Comparison of ENCODE assay signal across 20 cellular contexts in genomic region chr5:133531634-133532033, GRCh38.
A peak's percentile ranks its signal among the peaks of the same experiment; 100 is the strongest.
DNase-seq lines count a peak whose midpoint lies in the region; ATAC-seq, FAIRE-seq and TF ChIP-seq lines count a peak whose summit lies in the region.
"Had no signal": no experiment of that assay in that cellular context is flagged by ENCODE, and none has a peak within 500 bp of the region (broad histone marks: within the 10 kb centered on the region; RNA-seq: fewer than 3 reads in every experiment).

No MANE protein-coding gene starts in this region.

- H3K9me1 ChIP-seq in keratinocyte (ENCODE audit: control insufficient read depth, extremely low read depth, insufficient read depth, low read length) = no peaks in the 10 kb centered on the region

- H3K4me2 ChIP-seq in keratinocyte (ENCODE audit: control insufficient read depth, extremely low read depth, insufficient read depth, low read depth, low read length) = no peak overlapping the region
- H3K4me2 ChIP-seq: SK-N-SH had no signal

- WGBS in testis, 2 donors = 45 to 51% methylated on average over 5 of the region's 5 CpGs

- no peaks in the 10 kb centered on the region for H3K9me3 Mint-ChIP-seq in T-helper 1 cell treated with Interleukin-12 subunit alpha and Interleukin-12 subunit beta and Interleukin-4 antibody, amounts not matched to agents 30 μg/mL and 1 μg/mL, for 36 hours

- peak; percentile 23 for FAIRE-seq in keratinocyte (lab: Jason Lieb, UNC)

- no peaks in the 10 kb centered on the region for H4K20me1 ChIP-seq in keratinocyte (ENCODE audit: control insufficient read depth, extremely low read depth, insufficient read depth, low read length)

- H3K4me1 ChIP-seq in keratinocyte (ENCODE audit: control insufficient read depth, extremely low read depth, insufficient read depth, low read length) = no peaks in the 10 kb centered on the region
- H3K4me1 ChIP-seq in testis = no peaks in the 10 kb centered on the region
- H3K4me1 ChIP-seq: adrenal gland, gastrocnemius medialis had no signal

- intact Hi-C loops in testis (cut with DNase I; ENCODE audit: low total_unique reads) = no loop called here

- dilution Hi-C loops in keratinocyte (cut with MboI; ENCODE audit: extremely low pct_ligation_motif_present, low sequenced_read_pairs) = no loop called here

- TF ChIP-seq CTCF in brain microvascular endothelial cell (IDR thresholded peaks at IDR 0.05; ENCODE audit: low read depth, low read length, missing control alignments) = no peak
- TF ChIP-seq CTCF in keratinocyte (optimal IDR thresholded peaks at IDR 0.05 in 1 of 3, IDR thresholded peaks at IDR 0.05 in 1 of 3, conservative IDR thresholded peaks at IDR 0.05 in 1 of 3; ENCODE audit: extremely low read depth in 1 of 3, insufficient read depth in 2 of 3, low read length in 3 of 3) = no peak
- no peak for TF ChIP-seq CTCF in testis (IDR thresholded peaks at IDR 0.05)

- no peak overlapping the region for H3K4me3 ChIP-seq in brain microvascular endothelial cell (ENCODE audit: low read depth, low read length)
- H3K4me3 ChIP-seq in keratinocyte (ENCODE audit: control insufficient read depth in 2 of 3, extremely low read depth in 1 of 3, insufficient read depth in 2 of 3, low read depth in 1 of 3, low read length in 3 of 3) = no peak overlapping the region
- no peak overlapping the region for H3K4me3 ChIP-seq in testis
- H3K4me3 ChIP-seq: adrenal gland, gastrocnemius medialis had no signal

- H3K4me3 Mint-ChIP-seq in T-helper 1 cell treated with Interleukin-12 subunit alpha and Interleukin-12 subunit beta and Interleukin-4 antibody, amounts not matched to agents 30 μg/mL and 1 μg/mL, for 36 hours = no peak overlapping the region

- no peak overlapping the region for H3K9ac ChIP-seq in keratinocyte (ENCODE audit: control insufficient read depth, extremely low read depth, insufficient read depth, low read length)
- H3K9ac ChIP-seq: SK-N-SH had no signal

- H3K4me1 Mint-ChIP-seq in T-helper 1 cell treated with Interleukin-12 subunit alpha and Interleukin-12 subunit beta and Interleukin-4 antibody, amounts not matched to agents 30 μg/mL and 1 μg/mL, for 36 hours (ENCODE audit: low read depth) = no peaks in the 10 kb centered on the region

- H3K27me3 Mint-ChIP-seq in T-helper 1 cell treated with Interleukin-12 subunit alpha and Interleukin-12 subunit beta and Interleukin-4 antibody, amounts not matched to agents 30 μg/mL and 1 μg/mL, for 36 hours (ENCODE audit: low read depth) = peaks cover 9% of the 10 kb centered on the region

- H3K27me3 ChIP-seq in brain microvascular endothelial cell (replicated peaks) = no peaks in the 10 kb centered on the region
- no peaks in the 10 kb centered on the region for H3K27me3 ChIP-seq in keratinocyte (ENCODE audit: control insufficient read depth, extremely low read depth, insufficient read depth, low read length)
- no peaks in the 10 kb centered on the region for H3K27me3 ChIP-seq in testis
- H3K27me3 ChIP-seq: adrenal gland, gastrocnemius medialis had no signal

- in situ Hi-C loops in brain microvascular endothelial cell (cut with HindIII; ENCODE audit: low pct_ligation_motif_present, low sequenced_read_pairs) = no loop called here

- no peak for ATAC-seq in HG02798 (IDR thresholded peaks at IDR 0.05; ENCODE audit: poor library complexity, unreplicated experiment)
- ATAC-seq: Panc1 had no signal

- H3K79me2 ChIP-seq in keratinocyte (ENCODE audit: control insufficient read depth, insufficient read depth, low read length) = no peaks in the 10 kb centered on the region

- H3K9me3 ChIP-seq in keratinocyte (ENCODE audit: control insufficient read depth, low read depth, low read length) (no peaks in the 10 kb centered on the region), testis (no peaks in the 10 kb centered on the region)
- H3K9me3 ChIP-seq: adrenal gland, gastrocnemius medialis, SK-N-SH had no signal

- no peak for TF ChIP-seq POLR2A in testis (IDR thresholded peaks at IDR 0.05)

- H3K36me3 Mint-ChIP-seq in T-helper 1 cell treated with Interleukin-12 subunit alpha and Interleukin-12 subunit beta and Interleukin-4 antibody, amounts not matched to agents 30 μg/mL and 1 μg/mL, for 36 hours (ENCODE audit: low read depth) = no peaks in the 10 kb centered on the region

- no peak overlapping the region for H3K27ac ChIP-seq in brain microvascular endothelial cell
- H3K27ac ChIP-seq in keratinocyte (ENCODE audit: control insufficient read depth, insufficient read depth, low read length) = no peak overlapping the region
- no peak overlapping the region for H3K27ac ChIP-seq in testis
- H3K27ac ChIP-seq: 22Rv1, adrenal gland, gastrocnemius medialis had no signal

- H3K36me3 ChIP-seq in brain microvascular endothelial cell (replicated peaks) = no peaks in the 10 kb centered on the region
- H3K36me3 ChIP-seq in keratinocyte (ENCODE audit: control insufficient read depth in 2 of 2, extremely low read depth in 1 of 2, insufficient read depth in 2 of 2, low read length in 2 of 2) = no peaks in the 10 kb centered on the region
- H3K36me3 ChIP-seq in testis (ENCODE audit: low read depth, missing control alignments) = no peaks in the 10 kb centered on the region
- H3K36me3 ChIP-seq: adrenal gland, gastrocnemius medialis had no signal

- peak overlapping the region; percentile 41 for H3K27ac Mint-ChIP-seq in T-helper 1 cell treated with Interleukin-12 subunit alpha and Interleukin-12 subunit beta and Interleukin-4 antibody, amounts not matched to agents 30 μg/mL and 1 μg/mL, for 36 hours

- no peak overlapping the region for H2AFZ ChIP-seq in keratinocyte (ENCODE audit: control insufficient read depth, low read length)

- DNase-seq in T-helper 1 cell (no peak), brain microvascular endothelial cell (peak; percentile 20), keratinocyte (ENCODE audit: low read depth, low spot score) (no peak), testis (peak; percentile 38), SK-N-DZ (ENCODE audit: low spot score) (no peak), AML-193 (lab: John Stamatoyannopoulos, UW) (no peak)
- DNase-seq: activated CD4-positive, alpha-beta T cell treated with anti-CD3 and anti-CD28 coated beads for 1 hour; adrenal gland; C1 segment of cervical spinal cord; gastrocnemius medialis; GOT3; NCI-H1436; nucleus accumbens; SK-N-SH; stimulated activated CD4-positive, alpha-beta T cell treated with anti-CD3 and anti-CD28 coated beads, Interleukin-4, amount 100 ng/mL, for 24 hours; substantia nigra had no signal

Comparison
In these comparisons a context has a peak if more than half of its experiments do, and no peak if none do; other contexts are left out.
1. DNase-seq: peak in brain microvascular endothelial cell (single experiment) and testis (single experiment); none in T-helper 1 cell (0 of 5), keratinocyte (single experiment), SK-N-DZ (single experiment) and AML-193 (0 of 2).